In the genomic region with DNA sequence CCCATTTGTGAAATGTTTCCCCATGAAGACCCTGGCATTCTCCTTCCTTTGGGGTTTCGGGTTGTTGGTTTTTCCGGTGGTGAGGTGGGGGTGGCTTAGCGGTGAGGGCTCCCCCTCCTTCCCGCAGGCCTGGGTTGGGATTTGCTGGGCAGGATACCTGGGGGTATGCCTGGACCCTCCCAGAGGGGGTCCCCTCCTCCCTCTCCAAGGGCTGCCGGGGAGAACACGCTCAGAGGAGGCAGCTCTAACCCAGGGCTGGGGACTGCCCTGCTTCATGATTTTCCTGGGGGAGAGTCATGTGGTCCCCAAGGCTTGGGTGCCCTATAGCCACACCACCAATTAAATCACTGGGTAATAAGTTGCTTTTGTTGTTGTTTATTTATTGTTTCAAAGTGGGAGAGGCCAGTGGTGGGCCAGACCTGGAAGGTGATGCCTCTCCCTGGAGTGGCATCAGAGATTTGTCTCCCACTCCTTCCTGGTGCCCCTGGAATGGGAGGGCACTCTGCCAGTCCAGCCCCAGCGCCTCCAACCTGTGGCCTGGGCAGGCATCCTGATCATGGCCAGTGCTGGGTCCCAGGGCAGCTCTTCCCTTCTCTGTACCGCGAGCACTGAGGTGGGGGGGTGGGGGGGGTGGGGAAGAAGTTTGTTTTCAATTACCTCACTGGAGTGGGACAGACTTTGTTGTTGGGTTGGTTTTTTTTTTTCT, we compare ENCODE assay signal across 8 cellular contexts. TPM values are rescaled to one million over a fixed set of nuclear protein-coding genes. Genes with fewer than 3 reads are reported as not detected.
DNase-seq lines count a peak whose midpoint lies in the region; ATAC-seq and TF ChIP-seq lines count a peak whose summit lies in the region.

No MANE protein-coding gene starts in this region.

- DNase-seq in AG04449 (ENCODE audit: low read depth, low spot score) (no peak), HT-29 (ENCODE audit: low spot score) (peak; percentile 75), cardiac fibroblast (ENCODE audit: low read depth in 2 of 2) (peak in 1 of 2 donors; percentile 36), nucleus accumbens (lab: John Stamatoyannopoulos, UW) (no peak), NCI-H748 (lab: John Stamatoyannopoulos, UW; ENCODE audit: unreplicated experiment) (no peak), superior temporal gyrus (ENCODE audit: extremely low spot score) (no peak)

- peak overlapping the region; percentile 67 for H3K4me3 ChIP-seq in AG04449 (ENCODE audit: low read depth, low read length)
- peak overlapping the region; percentile 48 to 69 for H3K4me3 ChIP-seq in cardiac fibroblast (replicated peaks in 1 of 2; ENCODE audit: low read depth in 2 of 2, low read length in 2 of 2)
- peak overlapping the region in 1 of 2 donors; percentile 37 for H3K4me3 ChIP-seq in muscle layer of duodenum (ENCODE audit: low read depth in 1 of 2, low read length in 2 of 2)

- H3K4me1 ChIP-seq in muscle layer of duodenum (ENCODE audit: control insufficient read depth in 1 of 2, insufficient read depth in 2 of 2, low read length in 2 of 2): peaks cover 18 to 39% of the 10 kb centered on the region in 2 donors

- H3K27ac ChIP-seq in muscle layer of duodenum (ENCODE audit: low read length): peak overlapping the region; percentile 65

- no peak for ATAC-seq in HG03045 (IDR thresholded peaks at IDR 0.05; ENCODE audit: unreplicated experiment)

- H3K27me3 ChIP-seq in muscle layer of duodenum (ENCODE audit: low read depth, low read length): no peaks in the 10 kb centered on the region

- CTCF ChIA-PET in AG04449 (lab: Yijun Ruan, JAX): interaction anchor here (1.1 to 47.5 kb wide), 5 partner anchors 6 to 113 kb away, joined by 5 to 2108 read pairs (median 11); a partner anchor contains a TSS

- H3K9me3 ChIP-seq in muscle layer of duodenum (ENCODE audit: control insufficient read depth in 1 of 2, low read length in 2 of 2): no peaks in the 10 kb centered on the region

- POLR2A ChIA-PET in AG04449 (lab: Yijun Ruan, JAX): interaction anchor here (1.1 to 7.0 kb wide), 7 partner anchors 8 to 209 kb away, joined by 3 to 76 read pairs (median 7); a partner anchor contains a TSS

- peaks cover 0 to 3% of the 10 kb centered on the region in 2 donors for H3K36me3 ChIP-seq in muscle layer of duodenum (ENCODE audit: control insufficient read depth in 1 of 2, insufficient read depth in 2 of 2, low read length in 2 of 2)

- TF ChIP-seq CTCF in AG04449 (IDR thresholded peaks at IDR 0.05; ENCODE audit: insufficient read depth, low read length, missing control alignments) (no peak), cardiac fibroblast (IDR thresholded peaks at IDR 0.05; ENCODE audit: low read depth, low read length) (no peak)

RNA-seq across cellular contexts. Expression of a gene that starts 1.3 kb away (rescaled TPM):
- 25.5 and 29.7 TPM in 2 replicates for total RNA-seq in HT-29 (2014; rRNA removed; shearing (Covaris generic))

RNA-seq across cellular contexts. Expression of a gene that starts 17.1 kb away (rescaled TPM):
- total RNA-seq in HT-29 (2014; rRNA removed; shearing (Covaris generic)): 35.2 and 38.4 TPM in 2 replicates

RNA-seq across cellular contexts. Expression of a gene that starts 21.4 kb away (rescaled TPM):
- 137 and 138 TPM in 2 replicates for total RNA-seq in HT-29 (2014; rRNA removed; shearing (Covaris generic))

RNA-seq across cellular contexts. Expression of a gene that starts 26.9 kb away (rescaled TPM):
- total RNA-seq in HT-29 (2014; rRNA removed; shearing (Covaris generic)): 610 and 631 TPM in 2 replicates

RNA-seq across cellular contexts. Expression of a gene that starts 29.2 kb away (rescaled TPM):
- total RNA-seq in HT-29 (2014; rRNA removed; shearing (Covaris generic)): 0.15 TPM in 1 of 2 replicates, not detected in the other
